ENCODE assay signal across 1 cellular context in genomic region chr20:38125157-38126056, GRCh38.
TF ChIP-seq lines count a peak whose summit lies in the region.

No MANE protein-coding gene starts in this region.

TF ChIP-seq in HepG2, 621 proteins besides CTCF, POLR2A, EP300 and RAD21 (continued from another document and continues in another):
- TF ChIP-seq HNF4G (IDR thresholded peaks at IDR 0.05; ENCODE audit: borderline replicate concordance, low read depth, low read length) (no peak), HNF4G (CRISPR knock-in tag; IDR thresholded peaks at IDR 0.05; ENCODE audit: borderline replicate concordance, low read depth) (peak; percentile 33; the same call in 1 of the 2 replicates), THRA (CRISPR knock-in tag; IDR thresholded peaks at IDR 0.05; ENCODE audit: borderline replicate concordance) (peak; percentile 80; the same call in 1 of the 2 replicates), ZNF589 (CRISPR knock-in tag; conservative IDR thresholded peaks at IDR 0.05) (no peak), PBX3 (CRISPR knock-in tag; IDR thresholded peaks at IDR 0.05; ENCODE audit: borderline replicate concordance) (no peak), SMYD3 (CRISPR knock-in tag; IDR thresholded peaks at IDR 0.05) (peak; percentile 61; the same call in 1 of the 2 replicates), RARG (CRISPR knock-in tag; IDR thresholded peaks at IDR 0.05; ENCODE audit: low read depth) (no peak), RNF219 (CRISPR knock-in tag; IDR thresholded peaks at IDR 0.05) (no peak), SOX5 (CRISPR knock-in tag; IDR thresholded peaks at IDR 0.05; ENCODE audit: borderline replicate concordance) (peak; percentile 77), CEBPZ (IDR thresholded peaks at IDR 0.05; ENCODE audit: low read length) (no peak), SATB2 (CRISPR knock-in tag; IDR thresholded peaks at IDR 0.05) (no peak), PITX1 (CRISPR knock-in tag; IDR thresholded peaks at IDR 0.05) (no peak; the same call in 1 of the 2 replicates), ZNF83 (CRISPR knock-in tag; IDR thresholded peaks at IDR 0.05; ENCODE audit: borderline replicate concordance) (peak; percentile 23; the same call in 1 of the 2 replicates), ZKSCAN8 (CRISPR knock-in tag; IDR thresholded peaks at IDR 0.05; ENCODE audit: borderline replicate concordance) (no peak; the same call in 1 of the 2 replicates), ZNF256 (CRISPR knock-in tag; conservative IDR thresholded peaks at IDR 0.05) (no peak), CHD2 (IDR thresholded peaks at IDR 0.05; ENCODE audit: low read depth, low read length) (no peak), ZFP90 (CRISPR knock-in tag; IDR thresholded peaks at IDR 0.05; ENCODE audit: borderline replicate concordance) (no peak), THYN1 (CRISPR knock-in tag; IDR thresholded peaks at IDR 0.05; ENCODE audit: borderline replicate concordance, low read depth) (no peak), BRD4 (CRISPR knock-in tag; IDR thresholded peaks at IDR 0.05) (no peak), NONO (IDR thresholded peaks at IDR 0.05) (no peak), NONO (CRISPR knock-in tag; conservative IDR thresholded peaks at IDR 0.05) (no peak; the same call in 1 of the 2 replicates), PRDM4 (CRISPR knock-in tag; IDR thresholded peaks at IDR 0.05; ENCODE audit: borderline replicate concordance) (no peak), FOXK2 (IDR thresholded peaks at IDR 0.05) (no peak), ZNF136 (CRISPR knock-in tag; IDR thresholded peaks at IDR 0.05; ENCODE audit: low read depth) (0 out of 2 replicates have a peak, but pooled peaks have one; percentile 41), THAP9 (CRISPR knock-in tag; IDR thresholded peaks at IDR 0.05; ENCODE audit: borderline replicate concordance) (peak; percentile 60; the same call in 1 of the 2 replicates), LBX2 (CRISPR knock-in tag; IDR thresholded peaks at IDR 0.05; ENCODE audit: borderline replicate concordance) (no peak), RERE (CRISPR knock-in tag; IDR thresholded peaks at IDR 0.05; ENCODE audit: low read depth) (no peak), NCOA1 (CRISPR knock-in tag; IDR thresholded peaks at IDR 0.05) (no peak), NR2F2 (IDR thresholded peaks at IDR 0.05; ENCODE audit: borderline replicate concordance, low read depth) (peak; percentile 54; the same call in 1 of the 2 replicates), TEAD2 (CRISPR knock-in tag; IDR thresholded peaks at IDR 0.05) (no peak), ZBTB38 (CRISPR knock-in tag; IDR thresholded peaks at IDR 0.05) (no peak; the same call in 1 of the 2 replicates), ZNF615 (CRISPR knock-in tag; IDR thresholded peaks at IDR 0.05; ENCODE audit: borderline replicate concordance) (no peak), ZBTB46 (CRISPR knock-in tag; IDR thresholded peaks at IDR 0.05; ENCODE audit: borderline replicate concordance) (no peak), ZFP36 (IDR thresholded peaks at IDR 0.05; ENCODE audit: borderline replicate concordance, low read depth, low read length, partially characterized antibody) (no peak), MXD4 (CRISPR knock-in tag; IDR thresholded peaks at IDR 0.05) (no peak), SP140L (CRISPR knock-in tag; IDR thresholded peaks at IDR 0.05; ENCODE audit: borderline replicate concordance) (no peak), ZNF274 (CRISPR knock-in tag; IDR thresholded peaks at IDR 0.05) (0 out of 2 replicates have a peak, but pooled peaks have one; percentile 61), ZNF678 (CRISPR knock-in tag; IDR thresholded peaks at IDR 0.05) (no peak), ATF1 (CRISPR knock-in tag; IDR thresholded peaks at IDR 0.05) (no peak)
